9 cellular contexts compared by ENCODE assay signal in genomic region chr15:69979269-69979668, GRCh38.
DNase-seq lines count a peak whose midpoint lies in the region; ATAC-seq and TF ChIP-seq lines count a peak whose summit lies in the region.
"Had no signal": no experiment of that assay in that cellular context is flagged by ENCODE, and none has a peak within 500 bp of the region (broad histone marks: within the 10 kb centered on the region; RNA-seq: fewer than 3 reads in every experiment).

No MANE protein-coding gene starts in this region.

- WGBS in endodermal cell (ENCODE audit: insufficient coverage in 1 of 2, insufficient read length in 1 of 2), 2 experiments, result 58 to 60% methylated on average over 6 of the region's 6 CpGs
- 100% methylated on average over 1 of the region's 6 CpGs; no CpG with 5 or more reads in 1 of the 2 donors for WGBS in neuronal stem cell (ENCODE audit: extremely low coverage in 2 of 2, insufficient read length in 2 of 2, insufficient replicate concordance in 1 of 2), 2 donors

- H3K27me3 ChIP-seq in GM06990 (replicated peaks; ENCODE audit: control insufficient read depth, insufficient read depth, low read length), result no peaks in the 10 kb centered on the region; the same call in 1 of the 2 replicates
- peaks cover 21% of the 10 kb centered on the region for H3K27me3 ChIP-seq in endodermal cell (ENCODE audit: control insufficient read depth, insufficient read depth, low read length, poor library complexity, severe bottlenecking)
- peaks cover 0 to 9% (median 2%) of the 10 kb centered on the region in 3 experiments for H3K27me3 ChIP-seq in neuronal stem cell (ENCODE audit: control insufficient read depth in 3 of 3, insufficient read depth in 3 of 3, low read depth in 1 of 3, low read length in 3 of 3)

- DNase-seq in GM06990 (ENCODE audit: extremely low read depth, insufficient read length) (peak; percentile 64), HT-29 (ENCODE audit: low spot score) (peak; percentile 59), endodermal cell (peak; percentile 69), putamen (ENCODE audit: low spot score) (no peak), neuronal stem cell (ENCODE audit: low spot score) (no peak), NCI-H1694 (lab: John Stamatoyannopoulos, UW) (no peak), NCI-H1092 (lab: John Stamatoyannopoulos, UW) (no peak)

- H2BK15ac ChIP-seq in neuronal stem cell (ENCODE audit: low read length), result no peak overlapping the region

- peak; percentile 45 for ATAC-seq in GM21447 (IDR thresholded peaks at IDR 0.05; ENCODE audit: unreplicated experiment)

- H3K18ac ChIP-seq in neuronal stem cell (ENCODE audit: low read length), result no peak overlapping the region

- no peak overlapping the region for H2BK5ac ChIP-seq in neuronal stem cell (ENCODE audit: low read length)

- no peak overlapping the region for H2BK120ac ChIP-seq in neuronal stem cell (ENCODE audit: low read depth, low read length)

- TF ChIP-seq CTCF in GM06990 (IDR thresholded peaks at IDR 0.05; ENCODE audit: insufficient read depth, low read length, poor library complexity, severe bottlenecking) (peak; percentile 74), endodermal cell (conservative IDR thresholded peaks at IDR 0.05) (peak; percentile 46)

- peaks cover 18% of the 10 kb centered on the region for H3K27me3 Mint-ChIP-seq in endodermal cell (ENCODE audit: insufficient read depth)

- H3K4me2 ChIP-seq in neuronal stem cell (ENCODE audit: insufficient read depth, low read length, poor library complexity, severe bottlenecking), result no peak overlapping the region

- H3K27ac Mint-ChIP-seq in endodermal cell, result no peak overlapping the region

- H3K4me1 ChIP-seq in endodermal cell (ENCODE audit: control insufficient read depth, insufficient read depth, low read length), result no peaks in the 10 kb centered on the region
- no peaks in the 10 kb centered on the region for H3K4me1 ChIP-seq in neuronal stem cell (ENCODE audit: control insufficient read depth in 2 of 2, insufficient read depth in 1 of 2, low read depth in 1 of 2, low read length in 2 of 2)

- peaks cover 2% of the 10 kb centered on the region for H3K4me1 Mint-ChIP-seq in endodermal cell

- H3K14ac ChIP-seq in neuronal stem cell (ENCODE audit: low read length), result no peak overlapping the region

- H3K36me3 ChIP-seq in GM06990 (ENCODE audit: control insufficient read depth, insufficient read depth, low read length), result no peaks in the 10 kb centered on the region
- no peaks in the 10 kb centered on the region for H3K36me3 ChIP-seq in endodermal cell (ENCODE audit: control insufficient read depth, insufficient read depth, low read length)
- no peaks in the 10 kb centered on the region for H3K36me3 ChIP-seq in neuronal stem cell (replicated peaks in 1 of 2; ENCODE audit: control insufficient read depth in 2 of 2, insufficient read depth in 2 of 2, low read length in 2 of 2)

- no peak overlapping the region for H2AK5ac ChIP-seq in neuronal stem cell (ENCODE audit: low read depth, low read length)

- no peak overlapping the region for H2BK12ac ChIP-seq in neuronal stem cell (ENCODE audit: low read length)

- H3K36me3 Mint-ChIP-seq in endodermal cell (ENCODE audit: low read depth), result no peaks in the 10 kb centered on the region

- no peak overlapping the region for H2AFZ ChIP-seq in neuronal stem cell (ENCODE audit: low read length)

- no peak overlapping the region for H3K4ac ChIP-seq in neuronal stem cell (ENCODE audit: low read length)

- no peak overlapping the region for H3K4me3 ChIP-seq in GM06990 (replicated peaks; ENCODE audit: low read depth, low read length)
- no peak overlapping the region for H3K4me3 ChIP-seq in endodermal cell (ENCODE audit: low read length)
- no peak overlapping the region for H3K4me3 ChIP-seq in neuronal stem cell (ENCODE audit: low read length in 2 of 2)

- no peaks in the 10 kb centered on the region for H3K9me3 Mint-ChIP-seq in endodermal cell

- no peak overlapping the region for H4K8ac ChIP-seq in neuronal stem cell (ENCODE audit: low read depth, low read length)

- H3K9ac ChIP-seq in endodermal cell (ENCODE audit: extremely low read depth, low read length, poor library complexity, severe bottlenecking) (no peak overlapping the region), neuronal stem cell (ENCODE audit: low read depth, low read length, poor library complexity) (no peak overlapping the region)

- H3K9me3 ChIP-seq in endodermal cell (ENCODE audit: control insufficient read depth, low read length) (no peaks in the 10 kb centered on the region), neuronal stem cell (replicated peaks in 1 of 2; ENCODE audit: control insufficient read depth in 2 of 2, insufficient read depth in 1 of 2, low read depth in 1 of 2, low read length in 2 of 2) (no peaks in the 10 kb centered on the region)

- H3K23ac ChIP-seq in neuronal stem cell (ENCODE audit: low read depth, low read length, poor library complexity), result no peak overlapping the region

- H4K91ac ChIP-seq in neuronal stem cell (ENCODE audit: low read depth, low read length, poor library complexity), result no peak overlapping the region

- no peak overlapping the region for H3K27ac ChIP-seq in endodermal cell (ENCODE audit: low read depth, low read length)
- no peak overlapping the region for H3K27ac ChIP-seq in neuronal stem cell (replicated peaks; ENCODE audit: low read length)
- H3K27ac ChIP-seq: VCaP had no signal

- H3K79me1 ChIP-seq in neuronal stem cell (ENCODE audit: low read depth, low read length), result peaks cover 1% of the 10 kb centered on the region

- no peak overlapping the region for H3K4me3 Mint-ChIP-seq in endodermal cell

Comparison
In these comparisons a context has a peak if more than half of its experiments do, and no peak if none do; other contexts are left out.
1. DNase-seq: peak in GM06990 (single experiment), HT-29 (single experiment) and endodermal cell (single experiment); none in putamen (single experiment), neuronal stem cell (single experiment), NCI-H1694 (single experiment) and NCI-H1092 (single experiment).